ENCODE assay signal across 11 cellular contexts in the genomic region with DNA sequence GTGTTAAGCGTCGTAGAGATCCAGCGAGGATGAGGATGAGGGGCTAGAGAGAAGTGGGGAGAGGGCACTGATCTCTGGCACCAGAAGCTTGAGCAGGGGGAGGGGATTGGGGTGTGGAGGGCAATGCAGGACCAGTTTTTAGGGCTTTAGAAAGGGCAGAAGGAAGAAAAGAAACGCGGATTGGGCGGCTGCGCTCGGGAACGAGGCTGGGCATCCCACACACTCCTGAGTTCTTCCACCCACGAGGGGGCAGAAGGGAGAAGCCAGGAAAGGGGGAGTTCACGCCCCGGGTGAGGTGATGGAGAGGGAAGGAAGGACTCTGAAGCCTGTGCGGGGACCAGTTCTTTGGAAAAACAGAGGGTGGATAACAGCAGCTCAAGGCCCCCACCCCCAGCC. TPM values are rescaled to one million over a fixed set of nuclear protein-coding genes. Genes with fewer than 3 reads are reported as not detected.
DNase-seq lines count a peak whose midpoint lies in the region; ATAC-seq, FAIRE-seq and TF ChIP-seq lines count a peak whose summit lies in the region.
"Had no signal": no experiment of that assay in that cellular context is flagged by ENCODE, and none has a peak within 500 bp of the region (broad histone marks: within the 10 kb centered on the region; RNA-seq: fewer than 3 reads in every experiment).

No MANE protein-coding gene starts in this region.

- H3K36me3 ChIP-seq in iPS-18a (ENCODE audit: control insufficient read depth, low read depth, low read length) = no peaks in the 10 kb centered on the region
- no peaks in the 10 kb centered on the region for H3K36me3 ChIP-seq in pancreas

- no peaks in the 10 kb centered on the region for H3K9me3 ChIP-seq in iPS-18a (ENCODE audit: control insufficient read depth, low read depth, low read length)
- H3K9me3 ChIP-seq in pancreas = no peaks in the 10 kb centered on the region

- DNase-seq in AG08396 (ENCODE audit: low spot score) = peak; percentile 41
- peak; percentile 33 for DNase-seq in ELR (ENCODE audit: low read depth)
- no peak for DNase-seq in left cardiac atrium
- no peak for DNase-seq in pancreas
- DNase-seq: cortex of kidney, GF-D8 had no signal

- H3K27me3 ChIP-seq in iPS-18a (ENCODE audit: control insufficient read depth, insufficient read depth, low read length) (peaks cover 98% of the 10 kb centered on the region), pancreas (peaks cover 0 to 53% (median 7%) of the 10 kb centered on the region in 4 donors)

- 2 to 6% methylated on average over 13 of the region's 13 CpGs for WGBS in pancreas, 2 donors

- H3K4me3 ChIP-seq in iPS-18a (ENCODE audit: low read length) (peak overlapping the region; percentile 46), pancreas (no peak overlapping the region)

- intact Hi-C loops in left cardiac atrium (cut with DNase I) = loop anchor here in 1 of 2 donors (10.0 kb wide), 1 partner anchor 277 kb away; a partner anchor contains a TSS
- intact Hi-C loops in pancreas (cut with DNase I) = no loop called here

- ATAC-seq in left cardiac atrium = no peak
- no peak for ATAC-seq in pancreas
- ATAC-seq in GM18907 (IDR thresholded peaks at IDR 0.05; ENCODE audit: unreplicated experiment) = no peak
- no peak for ATAC-seq in HG03159 (IDR thresholded peaks at IDR 0.05; ENCODE audit: unreplicated experiment)

- TF ChIP-seq CTCF in VCaP (conservative IDR thresholded peaks at IDR 0.05) = peak; percentile 33
- no peak for TF ChIP-seq CTCF in pancreas (IDR thresholded peaks at IDR 0.05)

- H3K9ac ChIP-seq in iPS-18a (ENCODE audit: low read length) = no peak overlapping the region

- peaks cover 41% of the 10 kb centered on the region for H3K4me1 ChIP-seq in iPS-18a (ENCODE audit: control insufficient read depth, low read depth, low read length)
- peaks cover 8 to 13% (median 12%) of the 10 kb centered on the region in 3 donors for H3K4me1 ChIP-seq in pancreas

- FAIRE-seq in pancreas (lab: Jason Lieb, UNC) = no peak

- no peak overlapping the region for H3K27ac ChIP-seq in VCaP
- H3K27ac ChIP-seq in iPS-18a (ENCODE audit: low read length) = no peak overlapping the region
- H3K27ac ChIP-seq in pancreas = no peak overlapping the region
- H3K27ac ChIP-seq: RWPE1 had no signal

RNA-seq across cellular contexts. Expression of a gene that starts 6.1 kb away (rescaled TPM):
- total RNA-seq in left cardiac atrium = not detected
- total RNA-seq in pancreas = 10 to 100 TPM in 3 of 6 donors, 1 to 10 TPM in 3; 1.3 to 38.0 (median 18.5) TPM
- polyA plus RNA-seq in pancreas = 10 to 100 TPM; 15.7 to 82.7 TPM

RNA-seq across cellular contexts. Expression of a gene that starts 8.7 kb away (rescaled TPM):
- total RNA-seq in left cardiac atrium = not detected
- 1 to 10 TPM in 1 of 6 donors, under 1 TPM in 4, not detected in 1; 0.19 to 1.3 (median 0.43) TPM for total RNA-seq in pancreas
- polyA plus RNA-seq in pancreas = 1 to 10 TPM; 1.3 to 3.6 TPM

RNA-seq across cellular contexts. Expression of a gene that starts 17.2 kb away (rescaled TPM):
- total RNA-seq in left cardiac atrium (10 to 100 TPM; 14.9 to 18.9 TPM), pancreas (10 to 100 TPM; 12.0 to 23.1 (median 15.6) TPM)
- 10 to 100 TPM; 30.4 to 34.7 TPM for polyA plus RNA-seq in pancreas

RNA-seq across cellular contexts. Expression of a gene that starts 29.4 kb away (rescaled TPM):
- total RNA-seq in left cardiac atrium (not detected), pancreas (not detected)
- polyA plus RNA-seq in pancreas = not detected

RNA-seq across cellular contexts. Expression of a gene that starts 44.5 kb away (rescaled TPM):
- total RNA-seq in left cardiac atrium (10 to 100 TPM in 1 of 2 donors, 1 to 10 TPM in 1; 2.4 to 41.6 TPM), pancreas (10 to 100 TPM in 1 of 6 donors, 1 to 10 TPM in 4, under 1 TPM in 1; 0.98 to 14.5 (median 3.7) TPM)
- 1 to 10 TPM; 1.9 to 5.2 TPM for polyA plus RNA-seq in pancreas

Comparison
In these comparisons a context has a peak if more than half of its experiments do, and no peak if none do; other contexts are left out.
1. DNase-seq: peak in AG08396 (single experiment) and ELR (single experiment); none in left cardiac atrium (single experiment) and pancreas (0 of 6).